ENCODE assay signal across 22 cellular contexts in genomic region chr2:73850009-73850408, GRCh38. TPM values are rescaled to one million over a fixed set of nuclear protein-coding genes. Genes with fewer than 3 reads are reported as not detected.
A peak's percentile ranks its signal among the peaks of the same experiment; 100 is the strongest.
DNase-seq lines count a peak whose midpoint lies in the region; ATAC-seq lines count a peak whose summit lies in the region.
"Had no signal": no experiment of that assay in that cellular context is flagged by ENCODE, and none has a peak within 500 bp of the region (broad histone marks: within the 10 kb centered on the region; RNA-seq: fewer than 3 reads in every experiment).

No MANE protein-coding gene starts in this region.

- 92% methylated on average over 2 of the region's 2 CpGs for WGBS in mesenchymal stem cell
- WGBS in trophoblast cell (ENCODE audit: extremely low coverage, insufficient coverage, insufficient read length): no CpG with 5 or more reads among the region's 2 CpGs
- WGBS in aorta, 2 donors: 80 to 82% methylated on average over 2 of the region's 2 CpGs

- no peak overlapping the region for H2BK12ac ChIP-seq in mesenchymal stem cell (ENCODE audit: low read length in 2 of 2)
- no peak overlapping the region for H2BK12ac ChIP-seq in trophoblast cell (ENCODE audit: low read length)

- no peaks in the 10 kb centered on the region for H3K9me3 ChIP-seq in mesenchymal stem cell (ENCODE audit: control insufficient read depth, low read length)
- H3K9me3 ChIP-seq in trophoblast cell (ENCODE audit: insufficient read depth, low read depth, low read length): no peaks in the 10 kb centered on the region
- H3K9me3 ChIP-seq in aorta (ENCODE audit: control insufficient read depth, low read length): no peaks in the 10 kb centered on the region
- H3K9me3 ChIP-seq: BLaER1 treated with 17β-estradiol and CSF1 and Interleukin-3, amounts not matched to agents 10 nM and 100 nM; Caco-2; heart right ventricle; Peyer's patch had no signal

- H3K4me2 ChIP-seq in mesenchymal stem cell (ENCODE audit: low read length, poor library complexity, severe bottlenecking) (no peak overlapping the region), trophoblast cell (ENCODE audit: low read length) (no peak overlapping the region)
- H3K4me2 ChIP-seq: BLaER1 treated with 17β-estradiol and CSF1 and Interleukin-3, amounts not matched to agents 10 nM and 100 nM had no signal

- H2BK120ac ChIP-seq in mesenchymal stem cell (ENCODE audit: low read depth, low read length): no peak overlapping the region
- H2BK120ac ChIP-seq in trophoblast cell (ENCODE audit: insufficient read depth, low read length, poor library complexity): no peak overlapping the region

- H3K79me1 ChIP-seq in mesenchymal stem cell (replicated peaks; ENCODE audit: low read length, poor library complexity, severe bottlenecking): peaks cover 5% of the 10 kb centered on the region
- no peaks in the 10 kb centered on the region for H3K79me1 ChIP-seq in trophoblast cell (ENCODE audit: low read length)

- H3K79me2 ChIP-seq in trophoblast cell (ENCODE audit: control insufficient read depth, insufficient read depth, low read length, poor library complexity): no peaks in the 10 kb centered on the region

- H4K91ac ChIP-seq in mesenchymal stem cell (ENCODE audit: low read length) (no peak overlapping the region), trophoblast cell (ENCODE audit: low read depth, low read length) (no peak overlapping the region)

- no peak overlapping the region for H3K18ac ChIP-seq in mesenchymal stem cell (ENCODE audit: low read depth in 1 of 2, low read length in 2 of 2)
- no peak overlapping the region for H3K18ac ChIP-seq in trophoblast cell (ENCODE audit: low read length)

- no peak for ATAC-seq in aorta (ENCODE audit: low FRiP score)
- ATAC-seq: heart right ventricle, WTC11 had no signal

- H2AFZ ChIP-seq in mesenchymal stem cell (ENCODE audit: low read depth, low read length) (no peak overlapping the region), trophoblast cell (ENCODE audit: insufficient read depth, low read length, poor library complexity) (no peak overlapping the region)

- DNase-seq in ELF-1 (ENCODE audit: low read depth, low spot score) (peak; percentile 53), NCI-H1092 treated with DMSO at 0.1 percent for 48 hours (lab: John Stamatoyannopoulos, UW) (peak; percentile 19), NCI-H2171 (lab: John Stamatoyannopoulos, UW) (peak; percentile 86), mesenchymal stem cell (no peak), trophoblast cell (no peak), NCI-H748 (lab: John Stamatoyannopoulos, UW; ENCODE audit: unreplicated experiment) (no peak), aorta (no peak)
- DNase-seq: activated CD4-positive, alpha-beta T cell treated with anti-CD3 and anti-CD28 coated beads, Interleukin-2, amount 50 U/mL, for 4 hours; activated CD8-positive, alpha-beta memory T cell treated with anti-CD3 and anti-CD28 coated beads, Interleukin-2, amount 50 U/mL, for 48 hours; activated effector memory CD4-positive, alpha-beta T cell treated with Interleukin-2 at 50 U/mL for 16 hours; Caco-2; cerebellar nuclear complex; EL; H9; heart right ventricle; NCI-H1105; NCI-H524 treated with DMSO at 0.1 percent for 48 hours; occipital lobe; Peyer's patch had no signal

- H3K36me3 ChIP-seq in mesenchymal stem cell (ENCODE audit: control insufficient read depth in 1 of 2, insufficient read depth in 2 of 2, low read depth in 1 of 2, low read length in 2 of 2) (peaks cover 37 to 79% of the 10 kb centered on the region in 2 experiments), trophoblast cell (ENCODE audit: control insufficient read depth in 1 of 2, insufficient read depth in 2 of 2, low read length in 2 of 2) (peaks cover 32 to 45% of the 10 kb centered on the region in 2 experiments), aorta (ENCODE audit: control insufficient read depth in 1 of 2, insufficient read depth in 2 of 2, low read length in 1 of 2) (peaks cover 4 to 16% of the 10 kb centered on the region in 2 donors)

- H4K8ac ChIP-seq in mesenchymal stem cell (ENCODE audit: low read length) (no peak overlapping the region), trophoblast cell (ENCODE audit: low read depth, low read length) (no peak overlapping the region)

- H3K4me3 ChIP-seq in mesenchymal stem cell (ENCODE audit: insufficient read depth in 1 of 2, low read depth in 1 of 2, low read length in 2 of 2) (no peak overlapping the region), trophoblast cell (ENCODE audit: low read depth, low read length) (no peak overlapping the region), aorta (ENCODE audit: low read length in 2 of 2) (no peak overlapping the region)
- H3K4me3 ChIP-seq: BLaER1 treated with 17β-estradiol and CSF1 and Interleukin-3, amounts not matched to agents 10 nM and 100 nM; heart right ventricle; Peyer's patch had no signal

- H3K9ac ChIP-seq in mesenchymal stem cell (ENCODE audit: low read length) (no peak overlapping the region), trophoblast cell (ENCODE audit: low read length) (no peak overlapping the region)
- H3K9ac ChIP-seq: BLaER1 treated with 17β-estradiol and CSF1 and Interleukin-3, amounts not matched to agents 10 nM and 100 nM had no signal

- intact Hi-C loops in aorta (cut with DNase I): no loop called here

- H3K14ac ChIP-seq in mesenchymal stem cell (ENCODE audit: low read length in 2 of 2) (no peak overlapping the region), trophoblast cell (ENCODE audit: low read length) (no peak overlapping the region)

- H3K4me1 ChIP-seq in mesenchymal stem cell (ENCODE audit: control insufficient read depth, insufficient read depth, low read depth, low read length): peaks cover 3% of the 10 kb centered on the region
- H3K4me1 ChIP-seq in trophoblast cell (ENCODE audit: control insufficient read depth in 1 of 2, insufficient read depth in 2 of 2, low read length in 2 of 2): no peaks in the 10 kb centered on the region
- no peaks in the 10 kb centered on the region for H3K4me1 ChIP-seq in aorta (ENCODE audit: control insufficient read depth in 1 of 2, insufficient read depth in 2 of 2, low read length in 2 of 2)
- H3K4me1 ChIP-seq: Caco-2 had no signal

- H3K23ac ChIP-seq in mesenchymal stem cell (ENCODE audit: low read length in 2 of 2) (no peak overlapping the region), trophoblast cell (ENCODE audit: low read length) (no peak overlapping the region)

- H2AK5ac ChIP-seq in mesenchymal stem cell (ENCODE audit: low read length, severe bottlenecking) (no peak overlapping the region), trophoblast cell (ENCODE audit: low read length) (no peak overlapping the region)

- no peaks in the 10 kb centered on the region for H3K27me3 ChIP-seq in mesenchymal stem cell (ENCODE audit: control insufficient read depth in 1 of 2, insufficient read depth in 1 of 2, low read length in 2 of 2)
- no peaks in the 10 kb centered on the region for H3K27me3 ChIP-seq in trophoblast cell (ENCODE audit: insufficient read depth, low read length)
- H3K27me3 ChIP-seq in aorta (ENCODE audit: control insufficient read depth in 1 of 2, insufficient read depth in 2 of 2, low read length in 1 of 2): no peaks in the 10 kb centered on the region
- H3K27me3 ChIP-seq: BLaER1 treated with 17β-estradiol and CSF1 and Interleukin-3, amounts not matched to agents 10 nM and 100 nM; heart right ventricle; Peyer's patch had no signal

- no peak overlapping the region for H2BK5ac ChIP-seq in mesenchymal stem cell (ENCODE audit: low read depth, low read length, poor library complexity, severe bottlenecking)
- no peak overlapping the region for H2BK5ac ChIP-seq in trophoblast cell (ENCODE audit: low read depth, low read length, poor library complexity)

- H3K27ac ChIP-seq in mesenchymal stem cell (ENCODE audit: low read length, poor library complexity, severe bottlenecking) (peak overlapping the region; percentile 6), trophoblast cell (ENCODE audit: low read depth, low read length) (no peak overlapping the region), aorta (ENCODE audit: low read depth in 1 of 2, low read length in 2 of 2) (no peak overlapping the region)
- H3K27ac ChIP-seq: BLaER1 treated with 17β-estradiol and CSF1 and Interleukin-3, amounts not matched to agents 10 nM and 100 nM; heart right ventricle; Peyer's patch had no signal

- no peak overlapping the region for H2BK15ac ChIP-seq in mesenchymal stem cell (ENCODE audit: low read depth, poor library complexity, severe bottlenecking)

- no peak overlapping the region for H4K12ac ChIP-seq in trophoblast cell (ENCODE audit: low read depth, low read length)

- H3K4ac ChIP-seq in mesenchymal stem cell (ENCODE audit: low read depth in 1 of 2, low read length in 2 of 2) (no peak overlapping the region), trophoblast cell (ENCODE audit: low read depth, low read length) (no peak overlapping the region)

RNA-seq across cellular contexts. Expression of gene STAMBP, which starts 21.2 kb away (rescaled TPM):
- 41.7 TPM for polyA plus RNA-seq in mesenchymal stem cell (2013, experiment 1 of 2)
- polyA plus RNA-seq in mesenchymal stem cell (2013, experiment 2 of 2): 41.6 TPM
- polyA plus RNA-seq in trophoblast cell (2013): 37.4 and 40.8 TPM in 2 replicates
- total RNA-seq in aorta: 10 to 100 TPM; 32.4 to 33.2 TPM
- 10 to 100 TPM; 32.3 to 43.5 TPM for polyA plus RNA-seq in aorta

RNA-seq across cellular contexts. Expression of gene ACTG2, which starts 42.8 kb away (rescaled TPM):
- 101 TPM for polyA plus RNA-seq in mesenchymal stem cell (2013, experiment 1 of 2)
- polyA plus RNA-seq in mesenchymal stem cell (2013, experiment 2 of 2): 99.5 TPM
- polyA plus RNA-seq in trophoblast cell (2013): 5.7 and 5.8 TPM in 2 replicates
- total RNA-seq in aorta: 1,000 to 10,000 TPM in 1 of 2 donors, 100 to 1,000 TPM in 1; 416 to 1,843 TPM
- polyA plus RNA-seq in aorta: 100 to 1,000 TPM; 119 to 301 TPM
- total RNA-seq: lung microvascular endothelial cell had no signal

Comparison
In these comparisons a context has a peak if more than half of its experiments do, and no peak if none do; other contexts are left out.
1. DNase-seq: peak in ELF-1 (single experiment), NCI-H1092 treated with DMSO at 0.1 percent for 48 hours (single experiment) and NCI-H2171 (single experiment); none in mesenchymal stem cell (single experiment), trophoblast cell (0 of 2), NCI-H748 (single experiment) and aorta (0 of 2).